Comparison of ENCODE assay signal across 8 cellular contexts in genomic region chr4:113825272-113825671, GRCh38.
DNase-seq lines count a peak whose midpoint lies in the region; ATAC-seq and TF ChIP-seq lines count a peak whose summit lies in the region.

No MANE protein-coding gene starts in this region.

- H3K4me3 Mint-ChIP-seq in stimulated activated naive CD8-positive, alpha-beta T cell treated with anti-CD3 and anti-CD28 coated beads, Interleukin-15, Interleukin-2, amounts not matched to agents 100 ng/mL and 50 ng/mL, for 24 hours = peak overlapping the region; percentile 15
- H3K4me3 Mint-ChIP-seq in HFFc6 = no peak overlapping the region

- ATAC-seq in Right ventricle myocardium superior (ENCODE audit: poor library complexity) (no peak), HG02981 (IDR thresholded peaks at IDR 0.05; ENCODE audit: unreplicated experiment) (peak; percentile 52), PC-3 (no peak)

- H3K36me3 Mint-ChIP-seq in stimulated activated naive CD8-positive, alpha-beta T cell treated with anti-CD3 and anti-CD28 coated beads, Interleukin-15, Interleukin-2, amounts not matched to agents 100 ng/mL and 50 ng/mL, for 24 hours (ENCODE audit: low read depth) = no peaks in the 10 kb centered on the region
- peaks cover 4% of the 10 kb centered on the region; the same call in 1 of the 2 replicates for H3K36me3 Mint-ChIP-seq in HFFc6 (ENCODE audit: low read depth)

- POLR2A ChIA-PET in OCI-LY7 (lab: Charles Lee) (interaction anchor here (0.6 kb wide), 1 partner anchor 1782 kb away, joined by 4 read pairs; no protein-coding TSS in a partner anchor), PC-3 (lab: Charles Lee; ENCODE audit: unreplicated experiment) (no interaction called here)

- H3K27ac Mint-ChIP-seq in stimulated activated naive CD8-positive, alpha-beta T cell treated with anti-CD3 and anti-CD28 coated beads, Interleukin-15, Interleukin-2, amounts not matched to agents 100 ng/mL and 50 ng/mL, for 24 hours = peak overlapping the region; percentile 26
- no peak overlapping the region for H3K27ac Mint-ChIP-seq in HFFc6

- no peaks in the 10 kb centered on the region for H3K9me3 ChIP-seq in right atrium auricular region
- no peaks in the 10 kb centered on the region for H3K9me3 ChIP-seq in OCI-LY7 (ENCODE audit: low read length)
- H3K9me3 ChIP-seq in PC-3 (ENCODE audit: low read length) = no peaks in the 10 kb centered on the region

- H3K9me3 Mint-ChIP-seq in stimulated activated naive CD8-positive, alpha-beta T cell treated with anti-CD3 and anti-CD28 coated beads, Interleukin-15, Interleukin-2, amounts not matched to agents 100 ng/mL and 50 ng/mL, for 24 hours = no peaks in the 10 kb centered on the region
- no peaks in the 10 kb centered on the region for H3K9me3 Mint-ChIP-seq in HFFc6

- peak overlapping the region; percentile 21; the same call in 1 of the 2 replicates for H2AFZ ChIP-seq in OCI-LY7 (ENCODE audit: low read length)
- no peak overlapping the region for H2AFZ ChIP-seq in PC-3 (ENCODE audit: low read length)

- intact Hi-C loops in Right ventricle myocardium superior (cut with DNase I) (no loop called here), OCI-LY7 (cut with micrococcal nuclease; ENCODE audit: unreplicated experiment) (no loop called here), PC-3 (cut with micrococcal nuclease) (no loop called here)

- no peaks in the 10 kb centered on the region for H3K36me3 ChIP-seq in right atrium auricular region
- no peaks in the 10 kb centered on the region for H3K36me3 ChIP-seq in OCI-LY7 (ENCODE audit: insufficient read depth, low read length)
- no peaks in the 10 kb centered on the region for H3K36me3 ChIP-seq in PC-3 (ENCODE audit: low read depth, low read length)

- BruUV-seq in OCI-LY7 (replicated peaks; lab: Mats Ljungman, UMichigan) (no TSS peak), PC-3 (replicated peaks; lab: Mats Ljungman, UMichigan) (no TSS peak)

- DNase-seq in right atrium auricular region (ENCODE audit: low spot score) = no peak
- no peak for DNase-seq in Right ventricle myocardium superior
- peak; percentile 32 for DNase-seq in OCI-LY7 (ENCODE audit: low spot score)
- no peak for DNase-seq in HFFc6
- no peak for DNase-seq in PC-3
- DNase-seq in iPS-NIHi7 (ENCODE audit: extremely low spot score) = no peak

- peaks cover 0 to 33% of the 10 kb centered on the region in 2 donors for H3K4me1 ChIP-seq in right atrium auricular region
- H3K4me1 ChIP-seq in OCI-LY7 (ENCODE audit: insufficient read depth, low read length, poor library complexity, severe bottlenecking) = peaks cover 5% of the 10 kb centered on the region
- peaks cover 12% of the 10 kb centered on the region for H3K4me1 ChIP-seq in PC-3 (ENCODE audit: insufficient read depth, low read length)

- CTCF ChIA-PET in OCI-LY7 (lab: Charles Lee; ENCODE audit: unreplicated experiment) (no interaction called here), PC-3 (lab: Charles Lee) (no interaction called here)

- H3K27me3 ChIP-seq in right atrium auricular region (no peaks in the 10 kb centered on the region), PC-3 (ENCODE audit: low read length) (no peaks in the 10 kb centered on the region)

- H3K79me2 ChIP-seq in OCI-LY7 (ENCODE audit: insufficient read depth, low read depth, low read length) (no peaks in the 10 kb centered on the region), PC-3 (ENCODE audit: low read length) (no peaks in the 10 kb centered on the region)

- no peak overlapping the region for H3K9ac ChIP-seq in PC-3 (ENCODE audit: low read length)

- H3K4me2 ChIP-seq in OCI-LY7 (ENCODE audit: low read length) = 0 out of 2 replicates have a peak overlapping the region, but pooled peaks have one; percentile 6
- H3K4me2 ChIP-seq in PC-3 (ENCODE audit: low read length) = no peak overlapping the region

- no peak overlapping the region for H3K4me3 ChIP-seq in right atrium auricular region
- H3K4me3 ChIP-seq in OCI-LY7 (ENCODE audit: low read depth, low read length, poor library complexity, severe bottlenecking) = no peak overlapping the region
- no peak overlapping the region for H3K4me3 ChIP-seq in PC-3 (ENCODE audit: low read length)

- H3F3A ChIP-seq in PC-3 (ENCODE audit: low read length, unreplicated experiment) = no peaks in the 10 kb centered on the region

- H3K9me2 ChIP-seq in OCI-LY7 (ENCODE audit: insufficient read depth, low read length) = no peaks in the 10 kb centered on the region
- no peaks in the 10 kb centered on the region for H3K9me2 ChIP-seq in PC-3 (replicated peaks; ENCODE audit: low read length)

- H4K20me1 ChIP-seq in OCI-LY7 (ENCODE audit: insufficient read depth, low read length) (no peaks in the 10 kb centered on the region), PC-3 (ENCODE audit: low read length) (no peaks in the 10 kb centered on the region)

- H3K27me3 Mint-ChIP-seq in stimulated activated naive CD8-positive, alpha-beta T cell treated with anti-CD3 and anti-CD28 coated beads, Interleukin-15, Interleukin-2, amounts not matched to agents 100 ng/mL and 50 ng/mL, for 24 hours = peaks cover 7% of the 10 kb centered on the region
- H3K27me3 Mint-ChIP-seq in HFFc6 (ENCODE audit: insufficient read depth) = no peaks in the 10 kb centered on the region

- H3K27ac ChIP-seq in right atrium auricular region (peak overlapping the region; percentile 10 to 27), OCI-LY7 (ENCODE audit: low read depth, low read length, poor library complexity, severe bottlenecking) (no peak overlapping the region), PC-3 (ENCODE audit: low read length) (no peak overlapping the region)

- TF ChIP-seq CTCF in right atrium auricular region (IDR thresholded peaks at IDR 0.05) (no peak), OCI-LY7 (conservative IDR thresholded peaks at IDR 0.05; ENCODE audit: low read length) (no peak), HFFc6 (IDR thresholded peaks at IDR 0.05) (no peak), PC-3 (conservative IDR thresholded peaks at IDR 0.05; ENCODE audit: low read depth, low read length) (no peak)

- H3K4me1 Mint-ChIP-seq in stimulated activated naive CD8-positive, alpha-beta T cell treated with anti-CD3 and anti-CD28 coated beads, Interleukin-15, Interleukin-2, amounts not matched to agents 100 ng/mL and 50 ng/mL, for 24 hours (ENCODE audit: low read depth) = peaks cover 52% of the 10 kb centered on the region
- peaks cover 72% of the 10 kb centered on the region for H3K4me1 Mint-ChIP-seq in HFFc6 (ENCODE audit: low read depth)

Comparison
In these comparisons a context has a peak if more than half of its experiments do, and no peak if none do; other contexts are left out.
1. H3K27ac ChIP-seq: peak in right atrium auricular region (2 of 2); none in OCI-LY7 (single experiment) and PC-3 (single experiment).